24 cellular contexts compared by ENCODE assay signal in genomic region chr6:2756687-2757224, GRCh38.
"Had no signal": no experiment of that assay in that cellular context is flagged by ENCODE, and none has a peak within 500 bp of the region (broad histone marks: within the 10 kb centered on the region; RNA-seq: fewer than 3 reads in every experiment).

No MANE protein-coding gene starts in this region.

- H3K9me3 ChIP-seq: breast epithelium, gastroesophageal sphincter, left ventricle myocardium inferior, mucosa of descending colon, sigmoid colon, suprapubic skin, tibial artery, upper lobe of right lung had no signal

- DNase-seq: activated B cell treated with CpG ODN at 0.5 μM for 24 hours; activated CD4-positive, alpha-beta T cell treated with anti-CD3 and anti-CD28 coated beads, Interleukin-2, amount 50 U/mL, for 1 hour; activated CD8-positive, alpha-beta T cell treated with anti-CD3 and anti-CD28 coated beads for 36 hours; activated naive CD8-positive, alpha-beta T cell treated with anti-CD3 and anti-CD28 coated beads, Interleukin-2, amount 50 U/mL, for 24 hours; activated T-cell treated with anti-CD3 and anti-CD28 coated beads, Interleukin-2, amount 50 U/mL, for 48 hours; central memory CD4-positive, alpha-beta T cell; dermis blood vessel endothelial cell; effector CD4-positive, alpha-beta T cell; islet precursor cell; left ventricle myocardium inferior; mucosa of descending colon; sigmoid colon; stimulated activated CD4-positive, alpha-beta T cell treated with anti-CD3 and anti-CD28 coated beads, Interleukin-15, amount 100 ng/mL, for 24 hours; stimulated activated CD4-positive, alpha-beta T cell treated with anti-CD3 and anti-CD28 coated beads, Interleukin-2, amount 100 ng/mL, for 24 hours; stimulated activated naive CD4-positive, alpha-beta T cell; T-helper 1 cell; tibial artery; upper lobe of right lung had no signal

- H3K36me3 ChIP-seq: breast epithelium, gastroesophageal sphincter, left ventricle myocardium inferior, sigmoid colon, suprapubic skin, tibial artery, upper lobe of right lung had no signal

- H3K4me2 ChIP-seq: hepatocyte, smooth muscle cell had no signal

- H3K4me3 ChIP-seq: breast epithelium, gastroesophageal sphincter, hepatocyte, left ventricle myocardium inferior, mucosa of descending colon, sigmoid colon, smooth muscle cell, suprapubic skin, tibial artery, upper lobe of right lung had no signal

- H3K27ac ChIP-seq: breast epithelium, epithelial cell of prostate, hepatocyte, left ventricle myocardium inferior, suprapubic skin, upper lobe of right lung had no signal

- H2AFZ ChIP-seq: hepatocyte had no signal

- H3K27me3 ChIP-seq: breast epithelium, gastroesophageal sphincter, hepatocyte, sigmoid colon, suprapubic skin, tibial artery, upper lobe of right lung had no signal

- H3K79me2 ChIP-seq: hepatocyte had no signal

- ATAC-seq: activated CD8-positive, alpha-beta T cell treated with anti-CD3 and anti-CD28 coated beads for 36 hours; activated naive CD8-positive, alpha-beta T cell treated with anti-CD3 and anti-CD28 coated beads, Interleukin-2, amount 50 U/mL, for 24 hours; gastroesophageal sphincter; mucosa of descending colon had no signal

- H3K4me1 ChIP-seq: breast epithelium, left ventricle myocardium inferior, suprapubic skin, upper lobe of right lung had no signal
